Comparison of ENCODE assay signal across 1 cellular context in the genomic region with DNA sequence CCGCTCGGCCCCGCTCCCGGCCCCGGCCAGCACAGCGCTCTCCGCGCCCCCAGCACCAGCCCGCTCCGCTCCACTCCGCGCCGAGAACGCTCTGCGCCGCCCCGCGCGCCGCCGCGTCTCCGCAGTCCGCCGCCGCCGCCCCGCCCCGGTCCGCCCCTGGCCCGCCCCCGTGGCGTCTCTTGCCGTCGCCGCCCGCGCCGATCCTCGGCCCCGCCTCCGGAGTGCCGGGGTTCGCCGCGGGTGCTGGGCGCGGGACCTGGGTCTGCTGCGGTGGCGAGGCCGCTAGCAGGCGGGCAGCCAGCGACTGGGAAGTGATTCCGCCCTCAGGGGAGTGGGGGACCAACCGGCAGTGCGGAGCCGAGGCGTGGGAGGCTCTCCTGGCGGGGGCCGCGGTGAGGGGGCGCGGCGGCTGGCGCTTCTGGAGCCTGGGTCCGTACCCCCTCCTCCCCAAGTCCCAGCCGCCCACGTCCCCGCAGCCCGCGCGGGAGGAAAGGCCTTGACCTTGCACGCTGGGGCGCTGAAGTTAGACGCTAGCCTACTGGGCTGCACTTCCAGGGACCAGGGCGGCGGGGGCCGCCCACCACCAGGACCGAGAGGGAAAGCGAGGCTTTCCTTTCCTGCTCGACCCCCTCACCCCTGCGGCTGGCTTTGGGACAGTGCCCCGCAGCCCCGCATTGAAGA.
TF ChIP-seq lines count a peak whose summit lies in the region.

A gene with protein sequence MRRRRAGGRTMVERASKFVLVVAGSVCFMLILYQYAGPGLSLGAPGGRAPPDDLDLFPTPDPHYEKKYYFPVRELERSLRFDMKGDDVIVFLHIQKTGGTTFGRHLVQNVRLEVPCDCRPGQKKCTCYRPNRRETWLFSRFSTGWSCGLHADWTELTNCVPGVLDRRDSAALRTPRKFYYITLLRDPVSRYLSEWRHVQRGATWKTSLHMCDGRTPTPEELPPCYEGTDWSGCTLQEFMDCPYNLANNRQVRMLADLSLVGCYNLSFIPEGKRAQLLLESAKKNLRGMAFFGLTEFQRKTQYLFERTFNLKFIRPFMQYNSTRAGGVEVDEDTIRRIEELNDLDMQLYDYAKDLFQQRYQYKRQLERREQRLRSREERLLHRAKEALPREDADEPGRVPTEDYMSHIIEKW (minus strand): TSS at position 93 of the 681 bp plus-strand sequence. CDS start 305 bp downstream, outside the sequence.

TF ChIP-seq in HEK293, 187 proteins besides CTCF, POLR2A, EP300 and RAD21 (continued from another document and continues in another):
- TF ChIP-seq OVOL3 (tag by site-specific recombination; IDR thresholded peaks at IDR 0.05) (no peak), ZEB2 (tag by site-specific recombination; IDR thresholded peaks at IDR 0.05) (0 out of 2 replicates have a peak, but pooled peaks have one; percentile 25), ZNF426 (tag by site-specific recombination; IDR thresholded peaks at IDR 0.05) (no peak), ZNF19 (tag by site-specific recombination; IDR thresholded peaks at IDR 0.05; ENCODE audit: low read depth) (no peak), ZNF248 (tag by site-specific recombination; IDR thresholded peaks at IDR 0.05) (no peak), ZNF324 (tag by site-specific recombination; IDR thresholded peaks at IDR 0.05) (no peak), ZNF335 (tag by site-specific recombination; conservative IDR thresholded peaks at IDR 0.05) (0 out of 2 replicates have a peak, but pooled peaks have one; percentile 19), ZNF530 (tag by site-specific recombination; IDR thresholded peaks at IDR 0.05; ENCODE audit: low read depth) (no peak), ZNF596 (tag by site-specific recombination; IDR thresholded peaks at IDR 0.05) (no peak), KLF1 (tag by site-specific recombination; IDR thresholded peaks at IDR 0.05) (no peak), HOXA7 (CRISPR knock-in tag; IDR thresholded peaks at IDR 0.05; ENCODE audit: borderline replicate concordance) (no peak), ZNF140 (tag by site-specific recombination; IDR thresholded peaks at IDR 0.05) (no peak), SP2 (tag by site-specific recombination; IDR thresholded peaks at IDR 0.05) (peak; percentile 60), ZNF239 (tag by site-specific recombination; IDR thresholded peaks at IDR 0.05) (no peak), ZNF302 (tag by site-specific recombination; IDR thresholded peaks at IDR 0.05; ENCODE audit: low read depth) (no peak), ZIC2 (tag by site-specific recombination; IDR thresholded peaks at IDR 0.05) (peak; percentile 78), ZBTB21 (tag by site-specific recombination; IDR thresholded peaks at IDR 0.05) (no peak), ZFHX2 (tag by site-specific recombination; conservative IDR thresholded peaks at IDR 0.05) (peak; percentile 98), KLF10 (tag by site-specific recombination; IDR thresholded peaks at IDR 0.05) (0 out of 2 replicates have a peak, but pooled peaks have one; percentile 28), ZBTB7A (tag by site-specific recombination; IDR thresholded peaks at IDR 0.05; ENCODE audit: low read depth) (no peak), SCRT2 (tag by site-specific recombination; IDR thresholded peaks at IDR 0.05) (no peak), SP3 (tag by site-specific recombination; IDR thresholded peaks at IDR 0.05) (peak; percentile 51; the same call in 1 of the 2 replicates), ZNF354C (tag by site-specific recombination; IDR thresholded peaks at IDR 0.05; ENCODE audit: borderline replicate concordance, low read depth) (no peak), ZNF394 (tag by site-specific recombination; IDR thresholded peaks at IDR 0.05; ENCODE audit: borderline replicate concordance) (no peak), ZNF433 (tag by site-specific recombination; IDR thresholded peaks at IDR 0.05; ENCODE audit: low read depth) (no peak), PRDM2 (tag by site-specific recombination; IDR thresholded peaks at IDR 0.05; ENCODE audit: borderline replicate concordance) (no peak), ZNF488 (tag by site-specific recombination; IDR thresholded peaks at IDR 0.05) (no peak), SCRT1 (tag by site-specific recombination; IDR thresholded peaks at IDR 0.05; ENCODE audit: borderline replicate concordance) (no peak), ATF2 (tag by site-specific recombination; IDR thresholded peaks at IDR 0.05; ENCODE audit: low read depth) (no peak), ZNF214 (tag by site-specific recombination; IDR thresholded peaks at IDR 0.05; ENCODE audit: borderline replicate concordance) (no peak), ZNF391 (tag by site-specific recombination; IDR thresholded peaks at IDR 0.05; ENCODE audit: borderline replicate concordance, low read depth) (no peak)
- TF ChIP-seq, protein P1, sequence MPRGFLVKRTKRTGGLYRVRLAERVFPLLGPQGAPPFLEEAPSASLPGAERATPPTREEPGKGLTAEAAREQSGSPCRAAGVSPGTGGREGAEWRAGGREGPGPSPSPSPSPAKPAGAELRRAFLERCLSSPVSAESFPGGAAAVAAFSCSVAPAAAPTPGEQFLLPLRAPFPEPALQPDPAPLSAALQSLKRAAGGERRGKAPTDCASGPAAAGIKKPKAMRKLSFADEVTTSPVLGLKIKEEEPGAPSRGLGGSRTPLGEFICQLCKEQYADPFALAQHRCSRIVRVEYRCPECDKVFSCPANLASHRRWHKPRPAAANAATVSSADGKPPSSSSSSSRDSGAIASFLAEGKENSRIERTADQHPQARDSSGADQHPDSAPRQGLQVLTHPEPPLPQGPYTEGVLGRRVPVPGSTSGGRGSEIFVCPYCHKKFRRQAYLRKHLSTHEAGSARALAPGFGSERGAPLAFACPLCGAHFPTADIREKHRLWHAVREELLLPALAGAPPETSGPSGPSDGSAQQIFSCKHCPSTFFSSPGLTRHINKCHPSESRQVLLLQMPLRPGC (tag by site-specific recombination; IDR thresholded peaks at IDR 0.05) = no peak
- TF ChIP-seq, protein P2, sequence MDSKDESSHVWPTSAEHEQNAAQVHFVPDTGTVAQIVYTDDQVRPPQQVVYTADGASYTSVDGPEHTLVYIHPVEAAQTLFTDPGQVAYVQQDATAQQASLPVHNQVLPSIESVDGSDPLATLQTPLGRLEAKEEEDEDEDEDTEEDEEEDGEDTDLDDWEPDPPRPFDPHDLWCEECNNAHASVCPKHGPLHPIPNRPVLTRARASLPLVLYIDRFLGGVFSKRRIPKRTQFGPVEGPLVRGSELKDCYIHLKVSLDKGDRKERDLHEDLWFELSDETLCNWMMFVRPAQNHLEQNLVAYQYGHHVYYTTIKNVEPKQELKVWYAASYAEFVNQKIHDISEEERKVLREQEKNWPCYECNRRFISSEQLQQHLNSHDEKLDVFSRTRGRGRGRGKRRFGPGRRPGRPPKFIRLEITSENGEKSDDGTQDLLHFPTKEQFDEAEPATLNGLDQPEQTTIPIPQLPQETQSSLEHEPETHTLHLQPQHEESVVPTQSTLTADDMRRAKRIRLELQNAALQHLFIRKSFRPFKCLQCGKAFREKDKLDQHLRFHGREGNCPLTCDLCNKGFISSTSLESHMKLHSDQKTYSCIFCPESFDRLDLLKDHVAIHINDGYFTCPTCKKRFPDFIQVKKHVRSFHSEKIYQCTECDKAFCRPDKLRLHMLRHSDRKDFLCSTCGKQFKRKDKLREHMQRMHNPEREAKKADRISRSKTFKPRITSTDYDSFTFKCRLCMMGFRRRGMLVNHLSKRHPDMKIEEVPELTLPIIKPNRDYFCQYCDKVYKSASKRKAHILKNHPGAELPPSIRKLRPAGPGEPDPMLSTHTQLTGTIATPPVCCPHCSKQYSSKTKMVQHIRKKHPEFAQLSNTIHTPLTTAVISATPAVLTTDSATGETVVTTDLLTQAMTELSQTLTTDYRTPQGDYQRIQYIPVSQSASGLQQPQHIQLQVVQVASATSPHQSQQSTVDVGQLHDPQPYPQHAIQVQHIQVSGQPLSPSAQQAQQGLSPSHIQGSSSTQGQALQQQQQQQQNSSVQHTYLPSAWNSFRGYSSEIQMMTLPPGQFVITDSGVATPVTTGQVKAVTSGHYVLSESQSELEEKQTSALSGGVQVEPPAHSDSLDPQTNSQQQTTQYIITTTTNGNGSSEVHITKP (tag by site-specific recombination; IDR thresholded peaks at IDR 0.05) = no peak
- TF ChIP-seq, protein P3, sequence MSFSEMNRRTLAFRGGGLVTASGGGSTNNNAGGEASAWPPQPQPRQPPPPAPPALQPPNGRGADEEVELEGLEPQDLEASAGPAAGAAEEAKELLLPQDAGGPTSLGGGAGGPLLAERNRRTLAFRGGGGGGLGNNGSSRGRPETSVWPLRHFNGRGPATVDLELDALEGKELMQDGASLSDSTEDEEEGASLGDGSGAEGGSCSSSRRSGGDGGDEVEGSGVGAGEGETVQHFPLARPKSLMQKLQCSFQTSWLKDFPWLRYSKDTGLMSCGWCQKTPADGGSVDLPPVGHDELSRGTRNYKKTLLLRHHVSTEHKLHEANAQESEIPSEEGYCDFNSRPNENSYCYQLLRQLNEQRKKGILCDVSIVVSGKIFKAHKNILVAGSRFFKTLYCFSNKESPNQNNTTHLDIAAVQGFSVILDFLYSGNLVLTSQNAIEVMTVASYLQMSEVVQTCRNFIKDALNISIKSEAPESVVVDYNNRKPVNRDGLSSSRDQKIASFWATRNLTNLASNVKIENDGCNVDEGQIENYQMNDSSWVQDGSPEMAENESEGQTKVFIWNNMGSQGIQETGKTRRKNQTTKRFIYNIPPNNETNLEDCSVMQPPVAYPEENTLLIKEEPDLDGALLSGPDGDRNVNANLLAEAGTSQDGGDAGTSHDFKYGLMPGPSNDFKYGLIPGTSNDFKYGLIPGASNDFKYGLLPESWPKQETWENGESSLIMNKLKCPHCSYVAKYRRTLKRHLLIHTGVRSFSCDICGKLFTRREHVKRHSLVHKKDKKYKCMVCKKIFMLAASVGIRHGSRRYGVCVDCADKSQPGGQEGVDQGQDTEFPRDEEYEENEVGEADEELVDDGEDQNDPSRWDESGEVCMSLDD (tag by site-specific recombination; IDR thresholded peaks at IDR 0.05) = peak; percentile 41; the same call in 1 of the 2 replicates
- TF ChIP-seq, protein P4, sequence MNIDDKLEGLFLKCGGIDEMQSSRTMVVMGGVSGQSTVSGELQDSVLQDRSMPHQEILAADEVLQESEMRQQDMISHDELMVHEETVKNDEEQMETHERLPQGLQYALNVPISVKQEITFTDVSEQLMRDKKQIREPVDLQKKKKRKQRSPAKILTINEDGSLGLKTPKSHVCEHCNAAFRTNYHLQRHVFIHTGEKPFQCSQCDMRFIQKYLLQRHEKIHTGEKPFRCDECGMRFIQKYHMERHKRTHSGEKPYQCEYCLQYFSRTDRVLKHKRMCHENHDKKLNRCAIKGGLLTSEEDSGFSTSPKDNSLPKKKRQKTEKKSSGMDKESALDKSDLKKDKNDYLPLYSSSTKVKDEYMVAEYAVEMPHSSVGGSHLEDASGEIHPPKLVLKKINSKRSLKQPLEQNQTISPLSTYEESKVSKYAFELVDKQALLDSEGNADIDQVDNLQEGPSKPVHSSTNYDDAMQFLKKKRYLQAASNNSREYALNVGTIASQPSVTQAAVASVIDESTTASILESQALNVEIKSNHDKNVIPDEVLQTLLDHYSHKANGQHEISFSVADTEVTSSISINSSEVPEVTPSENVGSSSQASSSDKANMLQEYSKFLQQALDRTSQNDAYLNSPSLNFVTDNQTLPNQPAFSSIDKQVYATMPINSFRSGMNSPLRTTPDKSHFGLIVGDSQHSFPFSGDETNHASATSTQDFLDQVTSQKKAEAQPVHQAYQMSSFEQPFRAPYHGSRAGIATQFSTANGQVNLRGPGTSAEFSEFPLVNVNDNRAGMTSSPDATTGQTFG (tag by site-specific recombination; IDR thresholded peaks at IDR 0.05; ENCODE audit: borderline replicate concordance) = no peak
